Comparison of ENCODE assay signal across 8 cellular contexts in genomic region chr11:31340903-31341572, GRCh38. TPM values are rescaled to one million over a fixed set of nuclear protein-coding genes. Genes with fewer than 3 reads are reported as not detected.
DNase-seq lines count a peak whose midpoint lies in the region; ATAC-seq and TF ChIP-seq lines count a peak whose summit lies in the region.

No MANE protein-coding gene starts in this region.

- no peak overlapping the region for H3K4me3 Mint-ChIP-seq in T-helper 2 cell treated with Interferon-gamma antibody and Interleukin-4, amounts not matched to agents 5 μg/mL and 100 μg/mL, for 36 hours

- no peaks in the 10 kb centered on the region for H3K36me3 Mint-ChIP-seq in T-helper 2 cell treated with Interferon-gamma antibody and Interleukin-4, amounts not matched to agents 5 μg/mL and 100 μg/mL, for 36 hours (ENCODE audit: low read depth)

- CTCF ChIA-PET in RWPE1 (lab: Yijun Ruan, JAX): interaction anchor here (0.5 to 0.7 kb wide), 3 partner anchors 14 to 123 kb away, joined by 3 read pairs; no protein-coding TSS in a partner anchor

- no peaks in the 10 kb centered on the region for H3K9me3 ChIP-seq in SJCRH30 (replicated peaks)

- H3K9me3 Mint-ChIP-seq in T-helper 2 cell treated with Interferon-gamma antibody and Interleukin-4, amounts not matched to agents 5 μg/mL and 100 μg/mL, for 36 hours: no peaks in the 10 kb centered on the region

- H3K36me3 ChIP-seq in SJCRH30: no peaks in the 10 kb centered on the region

- H3K27me3 ChIP-seq in SJCRH30: no peaks in the 10 kb centered on the region
- peaks cover 2% of the 10 kb centered on the region for H3K27me3 ChIP-seq in foreskin keratinocyte

- TF ChIP-seq CTCF in foreskin keratinocyte (conservative IDR thresholded peaks at IDR 0.05): peak; percentile 63
- no peak for TF ChIP-seq CTCF in RWPE1 (conservative IDR thresholded peaks at IDR 0.05; ENCODE audit: low read depth)

- ATAC-seq in HG02610 (IDR thresholded peaks at IDR 0.05; ENCODE audit: unreplicated experiment) (peak; percentile 45), foreskin keratinocyte (peak; percentile 46), GM18520 (IDR thresholded peaks at IDR 0.05; ENCODE audit: unreplicated experiment) (no peak)

- POLR2A ChIA-PET in RWPE1 (lab: Yijun Ruan, JAX; ENCODE audit: low non-redundant PET): no interaction called here

- H3K4me1 ChIP-seq in SJCRH30 (no peaks in the 10 kb centered on the region), foreskin keratinocyte (no peaks in the 10 kb centered on the region)

- no peak overlapping the region for H3K27ac Mint-ChIP-seq in T-helper 2 cell treated with Interferon-gamma antibody and Interleukin-4, amounts not matched to agents 5 μg/mL and 100 μg/mL, for 36 hours

- no peak overlapping the region for H3K27ac ChIP-seq in SJCRH30
- H3K27ac ChIP-seq in foreskin keratinocyte: no peak overlapping the region
- no peak overlapping the region for H3K27ac ChIP-seq in RWPE1

- H3K4me1 Mint-ChIP-seq in T-helper 2 cell treated with Interferon-gamma antibody and Interleukin-4, amounts not matched to agents 5 μg/mL and 100 μg/mL, for 36 hours (ENCODE audit: low read depth): no peaks in the 10 kb centered on the region

- DNase-seq in EL (peak; percentile 29), SJCRH30 (peak; percentile 16 to 52), foreskin keratinocyte (no peak), NCI-H446 treated with DMSO at 0.1 percent for 48 hours (lab: John Stamatoyannopoulos, UW) (no peak), RWPE1 (ENCODE audit: low spot score) (no peak)
- no peak for DNase-seq in T-helper 2 cell treated with Interferon-gamma antibody and Interleukin-4, amounts not matched to agents 5 μg/mL and 100 μg/mL, for 36 hours (ENCODE audit: low spot score)

- no peak overlapping the region for H3K4me3 ChIP-seq in SJCRH30

- H3K27me3 Mint-ChIP-seq in T-helper 2 cell treated with Interferon-gamma antibody and Interleukin-4, amounts not matched to agents 5 μg/mL and 100 μg/mL, for 36 hours (ENCODE audit: low read depth): peaks cover under 1% of the 10 kb centered on the region

RNA-seq across cellular contexts. Expression of gene DCDC1, which starts 28.5 kb away (rescaled TPM):
- 0.08 and 0.12 TPM in 2 replicates for total RNA-seq in SJCRH30 (2014; rRNA removed; shearing (Covaris generic))
- total RNA-seq in foreskin keratinocyte: 0.07 and 0.11 TPM in 2 replicates
- not detected in 2 replicates for polyA plus RNA-seq in foreskin keratinocyte

RNA-seq across cellular contexts. Expression of gene DNAJC24, which starts 28.6 kb away (rescaled TPM):
- total RNA-seq in SJCRH30 (2014; rRNA removed; shearing (Covaris generic)): 19.1 and 21.3 TPM in 2 replicates
- total RNA-seq in foreskin keratinocyte: 11.4 and 11.8 TPM in 2 replicates
- polyA plus RNA-seq in foreskin keratinocyte: 3.1 and 3.2 TPM in 2 replicates

Comparison
In these comparisons a context has a peak if more than half of its experiments do, and no peak if none do; other contexts are left out.
1. DNase-seq: peak in EL (single experiment) and SJCRH30 (2 of 2); none in foreskin keratinocyte (0 of 2), T-helper 2 cell treated with Interferon-gamma antibody and Interleukin-4, amounts not matched to agents 5 μg/mL and 100 μg/mL, for 36 hours (single experiment), NCI-H446 treated with DMSO at 0.1 percent for 48 hours (single experiment) and RWPE1 (single experiment).